ENCODE assay signal across 25 cellular contexts in genomic region chr16:89572042-89572441, GRCh38. TPM values are rescaled to one million over a fixed set of nuclear protein-coding genes. Genes with fewer than 3 reads are reported as not detected.
DNase-seq lines count a peak whose midpoint lies in the region; ATAC-seq, FAIRE-seq and TF ChIP-seq lines count a peak whose summit lies in the region.
"Had no signal": no experiment of that assay in that cellular context is flagged by ENCODE, and none has a peak within 500 bp of the region (broad histone marks: within the 10 kb centered on the region; RNA-seq: fewer than 3 reads in every experiment).

No MANE protein-coding gene starts in this region.

- H3K4me1 Mint-ChIP-seq in MCF 10A (ENCODE audit: insufficient read depth, unreplicated experiment) (no peaks in the 10 kb centered on the region), type B pancreatic cell (ENCODE audit: unreplicated experiment) (peaks cover 14% of the 10 kb centered on the region)

- H3K27me3 ChIP-seq in GM23248 (replicated peaks; ENCODE audit: insufficient read depth) (no peaks in the 10 kb centered on the region), H1 (replicated peaks in 1 of 4; ENCODE audit: control insufficient read depth in 3 of 4, extremely low read depth in 1 of 4, insufficient read depth in 3 of 4, low read length in 3 of 4) (peaks cover 4 to 29% (median 21%) of the 10 kb centered on the region in 4 experiments; a peak in 6 of 7 replicates)

- no TSS peak for BruUV-seq in MCF 10A (replicated peaks; lab: Mats Ljungman, UMichigan)

- no peaks in the 10 kb centered on the region for H3K9me3 ChIP-seq in GM23248 (ENCODE audit: low read depth)
- H3K9me3 ChIP-seq in H1 (ENCODE audit: insufficient read depth in 2 of 2, low read depth in 1 of 2, low read length in 1 of 2) = no peaks in the 10 kb centered on the region
- H3K9me3 ChIP-seq: HAP-1, left ventricle myocardium inferior, sigmoid colon, upper lobe of left lung had no signal

- H2BK20ac ChIP-seq in H1 (ENCODE audit: low read length) = no peak overlapping the region

- no peak overlapping the region for H4K5ac ChIP-seq in H1 (ENCODE audit: insufficient read length, low read depth, low read length)

- H3K4me2 ChIP-seq in GM23248 (ENCODE audit: unreplicated experiment) = no peak overlapping the region
- no peak overlapping the region for H3K4me2 ChIP-seq in H1 (ENCODE audit: insufficient read depth in 1 of 2, low read depth in 2 of 2, low read length in 2 of 2)

- H2BK120ac ChIP-seq in H1 (replicated peaks; ENCODE audit: low read depth, low read length) = no peak overlapping the region

- POLR2A ChIA-PET in MCF 10A (lab: Yijun Ruan, JAX) (no interaction called here), H1 (lab: Charles Lee; ENCODE audit: partially characterized antibody) (interaction anchor here (1.5 to 2.7 kb wide), 3 partner anchors 7 to 13 kb away, joined by 3 to 18 read pairs (median 15); no protein-coding TSS in a partner anchor)

- no peaks in the 10 kb centered on the region for H3K4me1 ChIP-seq in GM23248 (ENCODE audit: insufficient read depth)
- peaks cover 0 to 13% (median 7%) of the 10 kb centered on the region in 4 experiments; a peak in 5 of 7 replicates for H3K4me1 ChIP-seq in H1 (replicated peaks in 1 of 4; ENCODE audit: control insufficient read depth in 3 of 4, insufficient read depth in 4 of 4, low read length in 3 of 4)

- no peaks in the 10 kb centered on the region for H3K27me3 Mint-ChIP-seq in MCF 10A (ENCODE audit: insufficient read depth, unreplicated experiment)
- H3K27me3 Mint-ChIP-seq in type B pancreatic cell = peaks cover 24% of the 10 kb centered on the region

- no peak overlapping the region for H4K91ac ChIP-seq in H1 (replicated peaks; ENCODE audit: insufficient read length, low read length)

- H2BK5ac ChIP-seq in H1 (ENCODE audit: low read depth, low read length) = no peak overlapping the region

- no peak overlapping the region for H3K23ac ChIP-seq in H1 (ENCODE audit: insufficient read length)

- H3K27ac Mint-ChIP-seq in MCF 10A (ENCODE audit: low read depth, unreplicated experiment) (no peak overlapping the region), type B pancreatic cell (no peak overlapping the region)
- H3K27ac Mint-ChIP-seq: stimulated activated naive CD8-positive, alpha-beta T cell treated with anti-CD3 and anti-CD28 coated beads, Interleukin-15, Interleukin-2, amounts not matched to agents 100 ng/mL and 50 ng/mL, for 24 hours had no signal

- ATAC-seq in HG03039 (IDR thresholded peaks at IDR 0.05; ENCODE audit: unreplicated experiment) = no peak
- ATAC-seq in HG02938 (IDR thresholded peaks at IDR 0.05; ENCODE audit: unreplicated experiment) = no peak
- ATAC-seq in HG03159 (IDR thresholded peaks at IDR 0.05; ENCODE audit: unreplicated experiment) = no peak
- ATAC-seq: esophagus mucosa had no signal

- intact Hi-C loops in MCF 10A (cut with micrococcal nuclease) = no loop called here

- H2BK12ac ChIP-seq in H1 (ENCODE audit: low read depth, low read length) = no peak overlapping the region

- DNase-seq in T47D (ENCODE audit: low read depth in 1 of 2, low spot score in 1 of 2) = peak; percentile 66 to 80
- no peak for DNase-seq in MCF 10A (ENCODE audit: unreplicated experiment)
- peak; percentile 30 for DNase-seq in GM23248
- no peak for DNase-seq in H1 (ENCODE audit: low read depth in 1 of 2, low spot score in 2 of 2)
- DNase-seq in type B pancreatic cell (ENCODE audit: extremely low spot score, unreplicated experiment) = no peak
- DNase-seq: activated effector memory CD4-positive, alpha-beta T cell treated with anti-CD3 and anti-CD28 coated beads, Interleukin-2, amount 50 U/mL, for 16 hours; amniotic stem cell; caudate nucleus; DMS 273 treated with DMSO at 0.1 percent for 48 hours; left ventricle myocardium inferior; NCI-H1092 treated with DMSO at 0.1 percent for 48 hours; NCI-H2081 treated with DMSO at 0.1 percent for 48 hours; NCI-H526; OCI-M1; SIG-M5; sigmoid colon; T-helper 2 cell; upper lobe of left lung had no signal

- CTCF ChIA-PET in MCF 10A (lab: Yijun Ruan, JAX) = no interaction called here
- CTCF ChIA-PET in H1 (lab: Charles Lee; ENCODE audit: partially characterized antibody) = interaction anchor here (0.6 kb wide), 1 partner anchor 313 kb away, joined by 3 read pairs; no protein-coding TSS in a partner anchor

- TF ChIP-seq RAD21 in H1 (IDR thresholded peaks at IDR 0.05 in 1 of 2, conservative IDR thresholded peaks at IDR 0.05 in 1 of 2; ENCODE audit: low read depth in 2 of 2, low read length in 2 of 2) = no peak

- H3K36me3 ChIP-seq in GM23248 (ENCODE audit: low read depth) (no peaks in the 10 kb centered on the region), H1 (ENCODE audit: control insufficient read depth in 2 of 4, insufficient read depth in 4 of 4, low read length in 3 of 4) (no peaks in the 10 kb centered on the region)
- H3K36me3 ChIP-seq: left ventricle myocardium inferior, sigmoid colon, upper lobe of left lung had no signal

- H3K4me3 Mint-ChIP-seq in MCF 10A (ENCODE audit: unreplicated experiment) (no peak overlapping the region), type B pancreatic cell (peak overlapping the region; percentile 61)
- H3K4me3 Mint-ChIP-seq: stimulated activated naive CD8-positive, alpha-beta T cell treated with anti-CD3 and anti-CD28 coated beads, Interleukin-15, Interleukin-2, amounts not matched to agents 100 ng/mL and 50 ng/mL, for 24 hours had no signal

- no peaks in the 10 kb centered on the region for H3K9me2 ChIP-seq in GM23248 (ENCODE audit: insufficient read depth)

- no peaks in the 10 kb centered on the region for H3K79me2 ChIP-seq in GM23248 (ENCODE audit: insufficient read depth)
- H3K79me2 ChIP-seq in H1 (ENCODE audit: control insufficient read depth in 1 of 2, insufficient read depth in 2 of 2, low read length in 2 of 2) = no peaks in the 10 kb centered on the region

- no peaks in the 10 kb centered on the region for H3K79me1 ChIP-seq in H1 (ENCODE audit: low read depth, low read length)

- no peak overlapping the region for H4K8ac ChIP-seq in H1 (ENCODE audit: extremely low read depth, insufficient read depth, low read length)

- no peak overlapping the region for H3K18ac ChIP-seq in H1 (ENCODE audit: extremely low read depth, low read length)

- no peak for TF ChIP-seq EP300 in H1 (IDR thresholded peaks at IDR 0.05; ENCODE audit: borderline replicate concordance in 1 of 2, low read depth in 2 of 2, low read length in 2 of 2)

- H3K4me3 ChIP-seq in GM23248 (no peak overlapping the region), H1 (ENCODE audit: extremely low read depth in 1 of 4, insufficient read depth in 2 of 4, low read depth in 3 of 4, low read length in 4 of 4) (no peak overlapping the region)
- H3K4me3 ChIP-seq: HAP-1, left ventricle myocardium inferior, sigmoid colon, upper lobe of left lung had no signal

- 0 out of 2 replicates have a peak overlapping the region, but pooled peaks have one; percentile 2 for H2AK5ac ChIP-seq in H1 (ENCODE audit: low read depth, low read length)

- FAIRE-seq in H1 (lab: Jason Lieb, UNC) = no peak

- H4K20me1 ChIP-seq in GM23248 (ENCODE audit: insufficient read depth) (no peaks in the 10 kb centered on the region), H1 (replicated peaks in 1 of 2; ENCODE audit: control insufficient read depth in 1 of 2, insufficient read depth in 2 of 2, low read length in 2 of 2) (peaks cover 0 to 11% of the 10 kb centered on the region in 2 experiments)

- TF ChIP-seq CTCF in MCF 10A (IDR thresholded peaks at IDR 0.05; ENCODE audit: unreplicated experiment) (no peak), H1 (IDR thresholded peaks at IDR 0.05; ENCODE audit: control extremely low read depth in 1 of 3, insufficient read depth in 1 of 3, low read depth in 1 of 3, low read length in 3 of 3) (no peak), type B pancreatic cell (conservative IDR thresholded peaks at IDR 0.05) (no peak)

- H3K36me3 Mint-ChIP-seq in MCF 10A (ENCODE audit: insufficient read depth, unreplicated experiment) (no peaks in the 10 kb centered on the region), type B pancreatic cell (no peaks in the 10 kb centered on the region)

- H3K4ac ChIP-seq in H1 (replicated peaks; ENCODE audit: insufficient read length, low read depth, low read length) = no peak overlapping the region

- no peak overlapping the region for H2AFZ ChIP-seq in GM23248
- H2AFZ ChIP-seq in H1 (ENCODE audit: low read length) = no peak overlapping the region

- H3K14ac ChIP-seq in H1 (ENCODE audit: insufficient read length) = no peak overlapping the region

- H3K23me2 ChIP-seq in H1 (ENCODE audit: low read depth, low read length) = peaks cover 6% of the 10 kb centered on the region; the same call in 1 of the 2 replicates

- no peak for TF ChIP-seq POLR2A in H1 (IDR thresholded peaks at IDR 0.05; ENCODE audit: control extremely low read depth in 1 of 2, low read depth in 2 of 2, low read length in 2 of 2)

- in situ Hi-C loops in T47D (cut with HindIII; ENCODE audit: low pct_unique_long_range_greater_than_20kb, low sequenced_read_pairs) = no loop called here
- in situ Hi-C loops in GM23248 (cut with MboI) = no loop called here

- no peak overlapping the region for H3K9ac ChIP-seq in GM23248
- no peak overlapping the region for H3K9ac ChIP-seq in H1 (replicated peaks in 1 of 4; ENCODE audit: extremely low read depth in 1 of 4, low read depth in 3 of 4, low read length in 3 of 4)

- WGBS in GM23248 (ENCODE audit: low coverage in 1 of 2, low lambda C conversion rate in 2 of 2, missing lambda C conversion rate in 2 of 2), 2 experiments = 32 to 41% methylated on average over 14 of the region's 14 CpGs
- WGBS in H1 (ENCODE audit: extremely low coverage in 1 of 2, insufficient coverage in 1 of 2, insufficient read length in 1 of 2, insufficient replicate concordance in 2 of 2, low coverage in 1 of 2, low lambda C conversion rate in 2 of 2, missing lambda C conversion rate in 1 of 2), 2 experiments = 89% methylated on average over 14 of the region's 14 CpGs; no CpG with 5 or more reads in 1 of the 2 experiments

- H3F3A ChIP-seq in GM23248 (ENCODE audit: insufficient read depth) = peaks cover under 1% of the 10 kb centered on the region; the same call in 1 of the 2 replicates

- H3K56ac ChIP-seq in H1 (replicated peaks; ENCODE audit: insufficient read length, low read depth, low read length) = no peak overlapping the region

- H3K27ac ChIP-seq in GM23248 (no peak overlapping the region), H1 (ENCODE audit: low read depth, low read length) (no peak overlapping the region)
- H3K27ac ChIP-seq: left ventricle myocardium inferior, sigmoid colon, upper lobe of left lung had no signal

- H3K9me3 Mint-ChIP-seq in MCF 10A (ENCODE audit: unreplicated experiment) (no peaks in the 10 kb centered on the region), type B pancreatic cell (no peaks in the 10 kb centered on the region)
- H3K9me3 Mint-ChIP-seq: stimulated activated naive CD8-positive, alpha-beta T cell treated with anti-CD3 and anti-CD28 coated beads, Interleukin-15, Interleukin-2, amounts not matched to agents 100 ng/mL and 50 ng/mL, for 24 hours had no signal

- H2BK15ac ChIP-seq in H1 (ENCODE audit: low read length) = no peak overlapping the region

RNA-seq across cellular contexts. Expression of gene CPNE7, which starts 3.5 kb away (rescaled TPM):
- total RNA-seq in MCF 10A (2022) (86.8 and 92.4 TPM in 2 replicates), type B pancreatic cell (ENCODE audit: low replicate concordance) (1.6 and 6.5 TPM in 2 replicates)
- total RNA-seq in GM23248 (2014; rRNA removed; shearing (Covaris generic)) = 7.7 and 10.1 TPM in 2 replicates
- polyA plus RNA-seq in GM23248 (2016; fragmentation: Nextera tagmentation; extraction: Ambion mirVana) (4.7 and 5.3 TPM in 2 replicates), H1 (2011; rRNA removed) (10.0 and 17.2 TPM in 2 replicates)
- total RNA-seq in H1 (2021; fragmentation: NEBNext Ultra II Directional; extraction: Animal tissue kit (Norgen Biotek cat#: 25700)) = 21.7 and 23.7 TPM in 2 replicates
- polyA plus RNA-seq in H1 (2011; cell fraction: cytosol; rRNA removed) = 14.5 TPM
- polyA plus RNA-seq in H1 (2011; cell fraction: nucleus; rRNA removed) = 64.5 TPM
- polyA plus RNA-seq in H1 (2012, experiment 1 of 2) = 18.4 to 21.5 TPM (median 20.9 TPM) in 4 replicates
- 9.1 TPM for polyA plus RNA-seq in H1 (2012, experiment 2 of 2)
- polyA plus RNA-seq in H1 (2013, experiment 1 of 2) = 11.5 TPM
- polyA plus RNA-seq in H1 (2013, experiment 2 of 2) = 11.1 TPM
- 6.3 and 6.8 TPM in 2 replicates for polyA minus RNA-seq in H1 (2011; rRNA and poly(A)+ RNA removed)
- polyA minus RNA-seq in H1 (2011; cell fraction: cytosol; rRNA and poly(A)+ RNA removed) = 10.2 TPM
- polyA minus RNA-seq in H1 (2011; cell fraction: nucleus; rRNA and poly(A)+ RNA removed) = 9.5 TPM
- total RNA-seq: left ventricle myocardium inferior had no signal

RNA-seq across cellular contexts. Expression of gene RPL13, which starts 11.6 kb away (rescaled TPM):
- total RNA-seq in MCF 10A (2022) (3,133 and 3,148 TPM in 2 replicates), type B pancreatic cell (ENCODE audit: low replicate concordance) (2,449 and 2,557 TPM in 2 replicates)
- total RNA-seq in GM23248 (2014; rRNA removed; shearing (Covaris generic)) = 3,580 and 6,666 TPM in 2 replicates
- polyA plus RNA-seq in GM23248 (2016; fragmentation: Nextera tagmentation; extraction: Ambion mirVana) (1,418 and 1,480 TPM in 2 replicates), H1 (2011; rRNA removed) (7,384 and 8,839 TPM in 2 replicates)
- total RNA-seq in H1 (2021; fragmentation: NEBNext Ultra II Directional; extraction: Animal tissue kit (Norgen Biotek cat#: 25700)) = 2,162 and 2,205 TPM in 2 replicates
- 6,622 TPM for polyA plus RNA-seq in H1 (2011; cell fraction: cytosol; rRNA removed)
- 4,056 TPM for polyA plus RNA-seq in H1 (2011; cell fraction: nucleus; rRNA removed)
- polyA plus RNA-seq in H1 (2012, experiment 1 of 2) = 2,424 to 3,736 TPM (median 3,320 TPM) in 4 replicates
- polyA plus RNA-seq in H1 (2012, experiment 2 of 2) = 5,566 TPM
- 2,736 TPM for polyA plus RNA-seq in H1 (2013, experiment 1 of 2)
- 2,737 TPM for polyA plus RNA-seq in H1 (2013, experiment 2 of 2)
- 403 and 524 TPM in 2 replicates for polyA minus RNA-seq in H1 (2011; rRNA and poly(A)+ RNA removed)
- polyA minus RNA-seq in H1 (2011; cell fraction: cytosol; rRNA and poly(A)+ RNA removed) = 1,899 TPM
- polyA minus RNA-seq in H1 (2011; cell fraction: nucleus; rRNA and poly(A)+ RNA removed) = 1,945 TPM

RNA-seq across cellular contexts. Expression of gene DPEP1, which starts 41.4 kb away (rescaled TPM):
- total RNA-seq in MCF 10A (2022) (0.29 and 0.82 TPM in 2 replicates), type B pancreatic cell (ENCODE audit: low replicate concordance) (13.4 and 16.7 TPM in 2 replicates)
- not detected in 2 replicates for total RNA-seq in GM23248 (2014; rRNA removed; shearing (Covaris generic))
- polyA plus RNA-seq in GM23248 (2016; fragmentation: Nextera tagmentation; extraction: Ambion mirVana) (not detected in 2 replicates), H1 (2011; rRNA removed) (2.8 and 3.9 TPM in 2 replicates)
- total RNA-seq in H1 (2021; fragmentation: NEBNext Ultra II Directional; extraction: Animal tissue kit (Norgen Biotek cat#: 25700)) = 2.5 and 3.1 TPM in 2 replicates
- polyA plus RNA-seq in H1 (2011; cell fraction: cytosol; rRNA removed) = 3.1 TPM
- 12.5 TPM for polyA plus RNA-seq in H1 (2011; cell fraction: nucleus; rRNA removed)
- polyA plus RNA-seq in H1 (2012, experiment 1 of 2) = 0.73 to 2.7 TPM (median 2.0 TPM) in 4 replicates
- 1.3 TPM for polyA plus RNA-seq in H1 (2012, experiment 2 of 2)
- 5.7 TPM for polyA plus RNA-seq in H1 (2013, experiment 1 of 2)
- 5.7 TPM for polyA plus RNA-seq in H1 (2013, experiment 2 of 2)
- 1.1 and 1.7 TPM in 2 replicates for polyA minus RNA-seq in H1 (2011; rRNA and poly(A)+ RNA removed)
- polyA minus RNA-seq in H1 (2011; cell fraction: cytosol; rRNA and poly(A)+ RNA removed) = 0.73 TPM
- 1.6 TPM for polyA minus RNA-seq in H1 (2011; cell fraction: nucleus; rRNA and poly(A)+ RNA removed)
- total RNA-seq: esophagus mucosa, left ventricle myocardium inferior, osteocyte, sigmoid colon had no signal

Comparison
In these comparisons a context has a peak if more than half of its experiments do, and no peak if none do; other contexts are left out.
1. DNase-seq: peak in T47D (2 of 2) and GM23248 (single experiment); none in MCF 10A (single experiment), H1 (0 of 2) and type B pancreatic cell (single experiment).